8 cellular contexts compared by ENCODE assay signal in genomic region chr3:195441971-195442572, GRCh38. TPM values are rescaled to one million over a fixed set of nuclear protein-coding genes. Genes with fewer than 3 reads are reported as not detected.
DNase-seq lines count a peak whose midpoint lies in the region; ATAC-seq and TF ChIP-seq lines count a peak whose summit lies in the region.

No MANE protein-coding gene starts in this region.

- H3K9me3 ChIP-seq in parathyroid adenoma (ENCODE audit: control insufficient read depth, low read length) (no peaks in the 10 kb centered on the region), transverse colon (no peaks in the 10 kb centered on the region)

- ATAC-seq in GM19023 (IDR thresholded peaks at IDR 0.05; ENCODE audit: unreplicated experiment) (peak; percentile 7), HG03520 (IDR thresholded peaks at IDR 0.05; ENCODE audit: unreplicated experiment) (peak; percentile 1)
- peak; percentile 2 for ATAC-seq in activated naive CD4-positive, alpha-beta T cell treated with anti-CD3 and anti-CD28 coated beads, Interleukin-2, amount 50 U/mL, for 72 hours

- H3K4me2 ChIP-seq in parathyroid adenoma (ENCODE audit: low read length): peak overlapping the region; percentile 89

- H3K36me3 ChIP-seq in parathyroid adenoma (ENCODE audit: control insufficient read depth, insufficient read depth, low read length) (no peaks in the 10 kb centered on the region), transverse colon (no peaks in the 10 kb centered on the region)

- no peaks in the 10 kb centered on the region for H3K4me1 ChIP-seq in parathyroid adenoma
- peaks cover 7 to 50% (median 25%) of the 10 kb centered on the region in 4 donors for H3K4me1 ChIP-seq in transverse colon

- H3K9ac ChIP-seq in parathyroid adenoma: peak overlapping the region; percentile 85

- H3K36me3 Mint-ChIP-seq in activated naive CD4-positive, alpha-beta T cell treated with anti-CD3 and anti-CD28 coated beads, Interleukin-2, amount 50 U/mL, for 72 hours: peaks cover 0 to 10% of the 10 kb centered on the region in 2 donors

- TF ChIP-seq EP300 in transverse colon (IDR thresholded peaks at IDR 0.05; ENCODE audit: low read depth): no peak

- DNase-seq in AG10803 (ENCODE audit: low read depth): peak; percentile 42
- DNase-seq in SK-MEL-5 (ENCODE audit: low read depth, low spot score): peak; percentile 59
- peak; percentile 36 to 64 for DNase-seq in activated naive CD4-positive, alpha-beta T cell treated with anti-CD3 and anti-CD28 coated beads, Interleukin-2, amount 50 U/mL, for 72 hours (ENCODE audit: low spot score in 2 of 2)
- peak; percentile 16 to 81 (median 56) for DNase-seq in head of caudate nucleus
- DNase-seq in transverse colon: peak; percentile 50

- peak overlapping the region; percentile 94 to 96 for H3K27ac Mint-ChIP-seq in activated naive CD4-positive, alpha-beta T cell treated with anti-CD3 and anti-CD28 coated beads, Interleukin-2, amount 50 U/mL, for 72 hours

- no peaks in the 10 kb centered on the region for H3K9me3 Mint-ChIP-seq in activated naive CD4-positive, alpha-beta T cell treated with anti-CD3 and anti-CD28 coated beads, Interleukin-2, amount 50 U/mL, for 72 hours

- in situ Hi-C loops in SK-MEL-5 (cut with HindIII; ENCODE audit: low pct_unique_long_range_greater_than_20kb, low sequenced_read_pairs): loop anchor here (25.0 kb wide), 1 partner anchor 130 kb away; no protein-coding TSS in a partner anchor
- in situ Hi-C loops in transverse colon (cut with MboI; ENCODE audit: low pct_ligation_motif_present in 1 of 4, low pct_unique_long_range_greater_than_20kb in 1 of 4, low sequenced_read_pairs in 3 of 4): no loop called here

- TF ChIP-seq CTCF in AG10803 (conservative IDR thresholded peaks at IDR 0.05; ENCODE audit: low read length): no peak
- no peak for TF ChIP-seq CTCF in parathyroid adenoma (IDR thresholded peaks at IDR 0.05)
- peak in 1 of 5 experiments; percentile 7 for TF ChIP-seq CTCF in transverse colon (IDR thresholded peaks at IDR 0.05)

- H3K27ac ChIP-seq in parathyroid adenoma: peak overlapping the region; percentile 86
- H3K27ac ChIP-seq in transverse colon: peak overlapping the region; percentile 97 to 99 (median 98)

- peak overlapping the region; percentile 91 for H3K4me3 ChIP-seq in AG10803 (ENCODE audit: low read length)
- peak overlapping the region; percentile 87 for H3K4me3 ChIP-seq in parathyroid adenoma (ENCODE audit: low read depth, low read length)
- H3K4me3 ChIP-seq in transverse colon: peak overlapping the region; percentile 67 to 97 (median 88)

- H3K27me3 ChIP-seq in parathyroid adenoma (ENCODE audit: control insufficient read depth, insufficient read depth, low read length) (no peaks in the 10 kb centered on the region), transverse colon (no peaks in the 10 kb centered on the region)

- H3K79me2 ChIP-seq in parathyroid adenoma: peaks cover 26% of the 10 kb centered on the region

- intact Hi-C loops in head of caudate nucleus (cut with DNase I) (loop anchor here (5.0 to 10.0 kb wide), 3 partner anchors 103 to 770 kb away; partner anchors contain the start of genes LSG1, PPP1R2 and XXYLT1), transverse colon (cut with DNase I; ENCODE audit: low total_unique reads) (loop anchor here (5.0 kb wide), 1 partner anchor 100 kb away; the partner anchor contains the start of gene PPP1R2)

- WGBS in transverse colon (ENCODE audit: low coverage in 1 of 2), 2 donors: 0% methylated on average over 16 to 43 of the region's 43 CpGs

- H2AFZ ChIP-seq in parathyroid adenoma: peak overlapping the region; percentile 95

- no peak for TF ChIP-seq POLR2A in transverse colon (IDR thresholded peaks at IDR 0.05)

RNA-seq across cellular contexts. Expression of gene ACAP2, which starts 0.7 kb away (rescaled TPM):
- 71.4 and 84.7 TPM in 2 replicates for total RNA-seq in SK-MEL-5 (2014; rRNA removed; shearing (Covaris generic))
- 33.9 and 49.5 TPM in 2 replicates for polyA plus RNA-seq in SK-MEL-5 (2015; cell fraction: cytosol; rRNA removed)
- 39.1 and 44.4 TPM in 2 replicates for polyA plus RNA-seq in SK-MEL-5 (2015; cell fraction: nucleus; rRNA removed)
- 10 to 100 TPM; 46.3 to 75.8 TPM for total RNA-seq in activated naive CD4-positive, alpha-beta T cell treated with anti-CD3 and anti-CD28 coated beads, Interleukin-2, amount 50 U/mL, for 72 hours
- total RNA-seq in transverse colon: 10 to 100 TPM; 17.3 to 97.5 (median 64.6) TPM

Comparison
In these comparisons a context has a peak if more than half of its experiments do, and no peak if none do; other contexts are left out.
1. Peak in every context shown above with its lines: DNase-seq, ATAC-seq, H3K4me3 ChIP-seq and H3K27ac ChIP-seq.